1 cellular context compared by ENCODE assay signal in the genomic region with DNA sequence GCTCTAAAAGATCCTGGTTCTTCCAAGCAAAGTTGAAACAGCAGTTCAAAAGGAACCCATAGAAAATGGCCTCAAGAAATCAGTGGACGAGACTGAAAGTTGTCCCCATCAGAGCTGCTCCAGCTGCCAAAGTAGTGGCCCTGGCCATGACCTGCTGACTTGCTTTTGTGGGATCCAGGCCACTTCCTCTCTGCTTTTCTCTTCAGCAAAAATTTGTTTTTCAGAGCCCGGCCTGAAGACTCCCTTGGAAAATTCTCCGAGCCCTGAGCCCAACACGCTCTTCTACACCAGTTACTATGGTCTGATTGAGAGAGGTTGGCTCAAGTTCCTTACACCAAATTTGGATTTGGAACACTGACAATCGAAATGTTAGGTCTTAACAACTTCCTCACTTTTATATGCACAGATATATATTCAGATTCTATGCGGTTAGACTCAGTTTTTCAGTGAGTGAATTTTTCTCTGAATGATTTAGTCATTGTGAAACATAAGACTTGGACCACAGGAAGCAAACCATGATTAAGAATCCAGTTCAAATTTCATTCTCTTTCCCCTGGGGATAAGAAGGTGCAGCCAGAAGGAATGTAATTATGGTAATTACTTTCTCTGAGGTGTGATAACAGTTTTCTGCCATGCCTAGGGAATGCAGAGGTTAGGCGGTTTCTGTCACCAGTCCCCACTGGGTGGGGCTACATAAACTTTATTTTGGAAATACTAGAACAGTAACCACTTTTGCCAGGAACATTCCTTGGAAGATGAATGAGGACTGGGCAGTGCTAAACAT.
TF ChIP-seq lines count a peak whose summit lies in the region.

No MANE protein-coding gene starts in this region.

TF ChIP-seq in HEK293, 187 proteins besides CTCF, POLR2A, EP300 and RAD21 (continued from another document):
- TF ChIP-seq, protein P1, sequence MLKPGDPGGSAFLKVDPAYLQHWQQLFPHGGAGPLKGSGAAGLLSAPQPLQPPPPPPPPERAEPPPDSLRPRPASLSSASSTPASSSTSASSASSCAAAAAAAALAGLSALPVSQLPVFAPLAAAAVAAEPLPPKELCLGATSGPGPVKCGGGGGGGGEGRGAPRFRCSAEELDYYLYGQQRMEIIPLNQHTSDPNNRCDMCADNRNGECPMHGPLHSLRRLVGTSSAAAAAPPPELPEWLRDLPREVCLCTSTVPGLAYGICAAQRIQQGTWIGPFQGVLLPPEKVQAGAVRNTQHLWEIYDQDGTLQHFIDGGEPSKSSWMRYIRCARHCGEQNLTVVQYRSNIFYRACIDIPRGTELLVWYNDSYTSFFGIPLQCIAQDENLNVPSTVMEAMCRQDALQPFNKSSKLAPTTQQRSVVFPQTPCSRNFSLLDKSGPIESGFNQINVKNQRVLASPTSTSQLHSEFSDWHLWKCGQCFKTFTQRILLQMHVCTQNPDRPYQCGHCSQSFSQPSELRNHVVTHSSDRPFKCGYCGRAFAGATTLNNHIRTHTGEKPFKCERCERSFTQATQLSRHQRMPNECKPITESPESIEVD (tag by site-specific recombination; IDR thresholded peaks at IDR 0.05) = peak; percentile 95
- TF ChIP-seq GFI1B (tag by site-specific recombination; IDR thresholded peaks at IDR 0.05) (no peak), ATF2 (tag by site-specific recombination; IDR thresholded peaks at IDR 0.05; ENCODE audit: low read depth) (no peak), ZNF660 (tag by site-specific recombination; IDR thresholded peaks at IDR 0.05) (0 out of 2 replicates have a peak, but pooled peaks have one; percentile 10), ZNF148 (tag by site-specific recombination; IDR thresholded peaks at IDR 0.05; ENCODE audit: borderline replicate concordance) (no peak), IKZF3 (tag by site-specific recombination; IDR thresholded peaks at IDR 0.05) (no peak), SP3 (tag by site-specific recombination; IDR thresholded peaks at IDR 0.05) (peak; percentile 61), ZNF707 (tag by site-specific recombination; IDR thresholded peaks at IDR 0.05) (no peak)
